Comparison of ENCODE assay signal across 21 cellular contexts in genomic region chr5:111135406-111135805, GRCh38.
"Had no signal": no experiment of that assay in that cellular context is flagged by ENCODE, and none has a peak within 500 bp of the region (broad histone marks: within the 10 kb centered on the region; RNA-seq: fewer than 3 reads in every experiment).

No MANE protein-coding gene starts in this region.

- H3K4me1 ChIP-seq: breast epithelium, gastrocnemius medialis, prostate gland, transverse colon, uterus had no signal

- FAIRE-seq: endometrium had no signal

- H3K9me3 Mint-ChIP-seq: activated T-cell treated with anti-CD3 and anti-CD28 coated beads, Interleukin-2, amount 50 U/mL, for 72 hours; natural killer cell; stimulated activated naive CD8-positive, alpha-beta T cell treated with anti-CD3 and anti-CD28 coated beads, Interleukin-15, Interleukin-2, amounts not matched to agents 100 ng/mL and 50 ng/mL, for 24 hours had no signal

- H3K36me3 Mint-ChIP-seq: natural killer cell had no signal

- H3K36me3 ChIP-seq: breast epithelium, gastrocnemius medialis, prostate gland, transverse colon, uterus had no signal

- H3K4me3 Mint-ChIP-seq: activated T-cell treated with anti-CD3 and anti-CD28 coated beads, Interleukin-2, amount 50 U/mL, for 72 hours; natural killer cell; stimulated activated naive CD8-positive, alpha-beta T cell treated with anti-CD3 and anti-CD28 coated beads, Interleukin-15, Interleukin-2, amounts not matched to agents 100 ng/mL and 50 ng/mL, for 24 hours had no signal

- H3K27ac Mint-ChIP-seq: activated T-cell treated with anti-CD3 and anti-CD28 coated beads, Interleukin-2, amount 50 U/mL, for 72 hours; natural killer cell; stimulated activated naive CD8-positive, alpha-beta T cell treated with anti-CD3 and anti-CD28 coated beads, Interleukin-15, Interleukin-2, amounts not matched to agents 100 ng/mL and 50 ng/mL, for 24 hours had no signal

- ATAC-seq: activated T-cell treated with anti-CD3 and anti-CD28 coated beads, Interleukin-2, amount 50 U/mL, for 72 hours; gastrocnemius medialis; left ventricle myocardium superior; natural killer cell had no signal

- DNase-seq: activated CD4-positive, alpha-beta T cell treated with anti-CD3 and anti-CD28 coated beads for 1 hour; activated CD8-positive, alpha-beta memory T cell treated with anti-CD3 and anti-CD28 coated beads for 24 hours; activated effector memory CD4-positive, alpha-beta T cell treated with anti-CD3 and anti-CD28 coated beads, Interleukin-2, amount 50 U/mL, for 16 hours; activated naive CD4-positive, alpha-beta T cell treated with anti-CD3 and anti-CD28 coated beads, Interleukin-2, amount 50 U/mL, for 16 hours; activated T-cell treated with anti-CD3 and anti-CD28 coated beads, Interleukin-2, amount 50 U/mL, for 72 hours; cortex of kidney; gastrocnemius medialis; head of caudate nucleus; left ventricle myocardium superior; mesendoderm; natural killer cell; right cardiac atrium; T-helper 2 cell; transverse colon; uterus had no signal

- H3K27ac ChIP-seq: breast epithelium, gastrocnemius medialis, prostate gland, skin epidermis, transverse colon, uterus, VCaP had no signal

- H3K4me1 Mint-ChIP-seq: natural killer cell had no signal

- H3K27me3 ChIP-seq: breast epithelium, gastrocnemius medialis, transverse colon, uterus had no signal

- H3K9me3 ChIP-seq: breast epithelium, gastrocnemius medialis, prostate gland, transverse colon, uterus had no signal

- H3K4me3 ChIP-seq: breast epithelium, gastrocnemius medialis, prostate gland, skin epidermis, transverse colon, uterus had no signal
